8 cellular contexts compared by ENCODE assay signal in genomic region chr19:3970313-3970807, GRCh38. TPM values are rescaled to one million over a fixed set of nuclear protein-coding genes. Genes with fewer than 3 reads are reported as not detected.
DNase-seq lines count a peak whose midpoint lies in the region; ATAC-seq and TF ChIP-seq lines count a peak whose summit lies in the region.

No MANE protein-coding gene starts in this region.

- ATAC-seq in GM21576 (IDR thresholded peaks at IDR 0.05; ENCODE audit: unreplicated experiment) (peak; percentile 6), gastroesophageal sphincter (no peak), HG03469 (IDR thresholded peaks at IDR 0.05; ENCODE audit: unreplicated experiment) (no peak)

- peak overlapping the region; percentile 83 for H3K27ac ChIP-seq in WERI-Rb-1
- H3K27ac ChIP-seq in gastroesophageal sphincter = peak overlapping the region; percentile 98 to 100 (median 98)

- H3K4me2 ChIP-seq in skeletal muscle satellite cell (ENCODE audit: low read length) = peak overlapping the region; percentile 90

- no peaks in the 10 kb centered on the region for H3K9me3 ChIP-seq in WERI-Rb-1 (ENCODE audit: severe bottlenecking)
- no peaks in the 10 kb centered on the region for H3K9me3 ChIP-seq in gastroesophageal sphincter
- H3K9me3 ChIP-seq in skeletal muscle satellite cell (replicated peaks; ENCODE audit: low read length) = no peaks in the 10 kb centered on the region

- 0% methylated on average over 3 to 18 of the region's 22 CpGs for WGBS in gastroesophageal sphincter (ENCODE audit: low coverage in 1 of 2), 2 donors

- H3K4me3 ChIP-seq in WERI-Rb-1 (ENCODE audit: low read depth, low read length) (peak overlapping the region; percentile 66), gastroesophageal sphincter (peak overlapping the region; percentile 80 to 100), skeletal muscle satellite cell (ENCODE audit: low read length) (peak overlapping the region; percentile 97)

- TF ChIP-seq POLR2A in gastroesophageal sphincter (IDR thresholded peaks at IDR 0.05) = no peak

- H3K4me1 ChIP-seq in gastroesophageal sphincter (peaks cover 0 to 59% (median 33%) of the 10 kb centered on the region in 3 donors), skeletal muscle satellite cell (ENCODE audit: control insufficient read depth, insufficient read depth, low read length) (peaks cover 25% of the 10 kb centered on the region)

- TF ChIP-seq CTCF in WERI-Rb-1 (IDR thresholded peaks at IDR 0.05; ENCODE audit: low read depth, low read length) = no peak
- no peak for TF ChIP-seq CTCF in gastroesophageal sphincter (IDR thresholded peaks at IDR 0.05)

- H3K36me3 ChIP-seq in WERI-Rb-1 = peaks cover 51% of the 10 kb centered on the region
- H3K36me3 ChIP-seq in gastroesophageal sphincter = peaks cover 0 to 41% of the 10 kb centered on the region in 2 donors
- peaks cover 37% of the 10 kb centered on the region for H3K36me3 ChIP-seq in skeletal muscle satellite cell (ENCODE audit: insufficient read depth, low read length)

- DNase-seq in WERI-Rb-1 (no peak), HPDE6-E6E7 (ENCODE audit: extremely low spot score) (no peak), GDM1 (lab: John Stamatoyannopoulos, UW) (no peak)
- no peak for DNase-seq in stimulated activated naive CD4-positive, alpha-beta T cell (lab: John Stamatoyannopoulos, UW)

- H3K27me3 ChIP-seq in WERI-Rb-1 (ENCODE audit: insufficient read depth, low read depth, severe bottlenecking) = no peaks in the 10 kb centered on the region
- H3K27me3 ChIP-seq in gastroesophageal sphincter = no peaks in the 10 kb centered on the region
- no peaks in the 10 kb centered on the region for H3K27me3 ChIP-seq in skeletal muscle satellite cell (ENCODE audit: control insufficient read depth, insufficient read depth, low read length)

- peak overlapping the region; percentile 98 for H3K9ac ChIP-seq in skeletal muscle satellite cell (ENCODE audit: low read depth, low read length)

- TF ChIP-seq EP300 in gastroesophageal sphincter (IDR thresholded peaks at IDR 0.05) = no peak

RNA-seq across cellular contexts. Expression of gene DAPK3, which starts 0.5 kb away (rescaled TPM):
- 100 to 1,000 TPM; 192 to 257 (median 235) TPM for total RNA-seq in gastroesophageal sphincter
- 56.8 and 81.9 TPM in 2 replicates for total RNA-seq in skeletal muscle satellite cell (2012; rRNA removed)

RNA-seq across cellular contexts. Expression of gene EEF2, which starts 14.9 kb away (rescaled TPM):
- total RNA-seq in gastroesophageal sphincter = 1,000 to 10,000 TPM; 2,212 to 2,463 (median 2,311) TPM
- 2,770 and 2,827 TPM in 2 replicates for total RNA-seq in skeletal muscle satellite cell (2012; rRNA removed)

RNA-seq across cellular contexts. Expression of gene PIAS4, which starts 37.2 kb away (rescaled TPM):
- total RNA-seq in gastroesophageal sphincter = 10 to 100 TPM; 15.3 to 26.4 (median 16.8) TPM
- 13.9 and 17.0 TPM in 2 replicates for total RNA-seq in skeletal muscle satellite cell (2012; rRNA removed)

RNA-seq across cellular contexts. Expression of gene NMRK2, which starts 37.5 kb away (rescaled TPM):
- total RNA-seq in gastroesophageal sphincter = 1 to 10 TPM in 2 of 4 donors, under 1 TPM in 1, not detected in 1; 0.69 to 8.6 (median 7.3) TPM
- total RNA-seq in skeletal muscle satellite cell (2012; rRNA removed) = 0.22 TPM in 1 of 2 replicates, not detected in the other
